In genomic region chr1:232044728-232045127, GRCh38 we compare ENCODE assay signal across 16 cellular contexts.
DNase-seq lines count a peak whose midpoint lies in the region; ATAC-seq and TF ChIP-seq lines count a peak whose summit lies in the region.
"Had no signal": no experiment of that assay in that cellular context is flagged by ENCODE, and none has a peak within 500 bp of the region (broad histone marks: within the 10 kb centered on the region; RNA-seq: fewer than 3 reads in every experiment).

No MANE protein-coding gene starts in this region.

- no peak for ATAC-seq in lung (ENCODE audit: insufficient read depth, low FRiP score)
- no peak for ATAC-seq in Right ventricle myocardium superior (ENCODE audit: poor library complexity)
- no peak for ATAC-seq in mucosa of descending colon
- ATAC-seq in upper lobe of right lung = no peak

- H3K27ac ChIP-seq in HUES48 (ENCODE audit: low read depth, low read length) = peak overlapping the region; percentile 79
- H3K27ac ChIP-seq in ectodermal cell (ENCODE audit: insufficient read depth, low read depth, low read length, poor library complexity, severe bottlenecking) = peak overlapping the region; percentile 45
- H3K27ac ChIP-seq in lung (ENCODE audit: low read depth in 1 of 2, low read length in 1 of 2) = no peak overlapping the region
- no peak overlapping the region for H3K27ac ChIP-seq in upper lobe of right lung

- H3K27me3 ChIP-seq in HUES48 (ENCODE audit: control insufficient read depth, insufficient read depth, low read length) = no peaks in the 10 kb centered on the region
- no peaks in the 10 kb centered on the region for H3K27me3 ChIP-seq in ectodermal cell (ENCODE audit: control insufficient read depth, insufficient read depth, low read length, poor library complexity, severe bottlenecking)
- H3K27me3 ChIP-seq in lung (ENCODE audit: control insufficient read depth, insufficient read depth) = no peaks in the 10 kb centered on the region
- H3K27me3 ChIP-seq in upper lobe of right lung = no peaks in the 10 kb centered on the region

- H3K36me3 ChIP-seq in HUES48 (ENCODE audit: control insufficient read depth, insufficient read depth, low read length) (no peaks in the 10 kb centered on the region), ectodermal cell (ENCODE audit: control insufficient read depth, insufficient read depth, low read length) (no peaks in the 10 kb centered on the region), lung (ENCODE audit: control insufficient read depth in 2 of 2, insufficient read depth in 2 of 2, low read length in 2 of 2) (no peaks in the 10 kb centered on the region), mucosa of descending colon (ENCODE audit: low read depth) (no peaks in the 10 kb centered on the region), upper lobe of right lung (no peaks in the 10 kb centered on the region)
- H3K36me3 ChIP-seq: HAP-1 had no signal

- H3K4me3 ChIP-seq in HUES48 (ENCODE audit: low read depth, low read length) (no peak overlapping the region), ectodermal cell (ENCODE audit: insufficient read depth, low read depth, low read length) (no peak overlapping the region), lung (no peak overlapping the region), mucosa of descending colon (no peak overlapping the region), upper lobe of right lung (no peak overlapping the region)
- H3K4me3 ChIP-seq: HAP-1 had no signal

- TF ChIP-seq CTCF in lung (IDR thresholded peaks at IDR 0.05; ENCODE audit: control extremely low read depth, extremely low read depth) (no peak), mucosa of descending colon (IDR thresholded peaks at IDR 0.05) (no peak), upper lobe of right lung (IDR thresholded peaks at IDR 0.05) (no peak)

- DNase-seq in lung (ENCODE audit: low spot score) (peak; percentile 7), Right ventricle myocardium superior (no peak), mucosa of descending colon (no peak), upper lobe of right lung (no peak)
- no peak for DNase-seq in stimulated activated CD4-positive, alpha-beta T cell treated with anti-CD3 and anti-CD28 coated beads, Interleukin-12 subunit alpha, Interleukin-12 subunit beta, amount 100 ng/mL, for 4 hours
- DNase-seq: C1 segment of cervical spinal cord; Calu3; CD4-positive, alpha-beta memory T cell; COR-L47; DMS53; DMS79 treated with DMSO at 0.1 percent for 48 hours; GOT3; HFFc6 had no signal

- intact Hi-C loops in Right ventricle myocardium superior (cut with DNase I) = no loop called here
- intact Hi-C loops in mucosa of descending colon (cut with DNase I, micrococcal nuclease) = no loop called here
- intact Hi-C loops in upper lobe of right lung (cut with DNase I) = no loop called here

- H3K9ac ChIP-seq in HUES48 (ENCODE audit: low read depth, low read length) = no peak overlapping the region

- H3K4me1 ChIP-seq in HUES48 (ENCODE audit: control insufficient read depth, insufficient read depth, low read length) (peaks cover 19% of the 10 kb centered on the region), ectodermal cell (ENCODE audit: control insufficient read depth, insufficient read depth, low read length) (peaks cover 8% of the 10 kb centered on the region), lung (ENCODE audit: control insufficient read depth in 2 of 2, insufficient read depth in 2 of 2, low read length in 2 of 2) (no peaks in the 10 kb centered on the region), mucosa of descending colon (ENCODE audit: low read depth) (no peaks in the 10 kb centered on the region), upper lobe of right lung (no peaks in the 10 kb centered on the region)
- H3K4me1 ChIP-seq: HAP-1 had no signal

- WGBS in ectodermal cell, 2 experiments = 66% methylated on average over 3 of the region's 3 CpGs
- WGBS in lung, 2 donors = 94 to 97% methylated on average over 3 of the region's 3 CpGs

- H3K9me3 ChIP-seq in HUES48 (ENCODE audit: control insufficient read depth, insufficient read depth, low read length) (no peaks in the 10 kb centered on the region), ectodermal cell (ENCODE audit: control insufficient read depth, low read length) (no peaks in the 10 kb centered on the region), lung (ENCODE audit: control insufficient read depth in 2 of 2, insufficient read depth in 1 of 2, low read length in 1 of 2) (no peaks in the 10 kb centered on the region), mucosa of descending colon (no peaks in the 10 kb centered on the region), upper lobe of right lung (no peaks in the 10 kb centered on the region)
- H3K9me3 ChIP-seq: HAP-1 had no signal

Comparison
In these comparisons a context has a peak if more than half of its experiments do, and no peak if none do; other contexts are left out.
1. H3K27ac ChIP-seq: peak in HUES48 (single experiment) and ectodermal cell (single experiment); none in lung (0 of 2) and upper lobe of right lung (single experiment).